Comparison of ENCODE assay signal across 32 cellular contexts in genomic region chr9:81080185-81080584, GRCh38.
"Had no signal": no experiment of that assay in that cellular context is flagged by ENCODE, and none has a peak within 500 bp of the region (broad histone marks: within the 10 kb centered on the region; RNA-seq: fewer than 3 reads in every experiment).

No MANE protein-coding gene starts in this region.

- H3K36me3 ChIP-seq: MG63 had no signal

- H3K9me3 ChIP-seq: MG63 had no signal

- H3K4me3 ChIP-seq: MG63 had no signal

- H3K27me3 ChIP-seq: MG63 had no signal

- DNase-seq: Karpas-422, MG63, MM.1S, MV-4-11, NCI-H1048, NCI-H1092, NCI-H1092 treated with DMSO at 0.1 percent for 48 hours, NCI-H1105, NCI-H1105 treated with DMSO at 0.1 percent for 48 hours, NCI-H1417, NCI-H1417 treated with DMSO at 0.1 percent for 48 hours, NCI-H1436, NCI-H1436 treated with DMSO at 0.1 percent for 48 hours, NCI-H146, NCI-H1694, NCI-H1694 treated with DMSO at 0.1 percent for 48 hours, NCI-H187, NCI-H187 treated with DMSO at 0.1 percent for 48 hours, NCI-H1930, NCI-H2029, NCI-H2029 treated with DMSO at 0.1 percent for 48 hours, NCI-H2081, NCI-H2081 treated with DMSO at 0.1 percent for 48 hours, NCI-H2107, NCI-H2171, NCI-H2171 treated with DMSO at 0.1 percent for 48 hours, NCI-H2227 treated with DMSO at 0.1 percent for 48 hours, NCI-H345, NCI-H446, NCI-H446 treated with DMSO at 0.1 percent for 48 hours, NCI-H510A, NCI-H510A treated with DMSO at 0.1 percent for 48 hours had no signal
